ENCODE assay signal across 12 cellular contexts in genomic region chr12:13178568-13179158, GRCh38. TPM values are rescaled to one million over a fixed set of nuclear protein-coding genes. Genes with fewer than 3 reads are reported as not detected.
DNase-seq lines count a peak whose midpoint lies in the region; ATAC-seq and TF ChIP-seq lines count a peak whose summit lies in the region.
"Had no signal": no experiment of that assay in that cellular context is flagged by ENCODE, and none has a peak within 500 bp of the region (broad histone marks: within the 10 kb centered on the region; RNA-seq: fewer than 3 reads in every experiment).

No MANE protein-coding gene starts in this region.

- peaks cover 68% of the 10 kb centered on the region for H3K4me1 Mint-ChIP-seq in activated CD4-positive, alpha-beta memory T cell treated with anti-CD3 and anti-CD28 coated beads, Interleukin-2, amount 10 ng/mL, durations not matched to agents 7 days and 5 days
- H3K4me1 Mint-ChIP-seq in activated CD4-positive, alpha-beta memory T cell treated with anti-CD3 and anti-CD28 coated beads for 36 hours (ENCODE audit: low read depth): peaks cover 21% of the 10 kb centered on the region

- no peaks in the 10 kb centered on the region for H3K36me3 ChIP-seq in breast epithelium
- H3K36me3 ChIP-seq in lung (ENCODE audit: control insufficient read depth in 2 of 2, insufficient read depth in 2 of 2, low read length in 2 of 2): no peaks in the 10 kb centered on the region
- H3K36me3 ChIP-seq in transverse colon: no peaks in the 10 kb centered on the region

- H3K27me3 Mint-ChIP-seq in activated CD4-positive, alpha-beta memory T cell treated with anti-CD3 and anti-CD28 coated beads, Interleukin-2, amount 10 ng/mL, durations not matched to agents 7 days and 5 days: peaks cover 32% of the 10 kb centered on the region
- H3K27me3 Mint-ChIP-seq in activated CD4-positive, alpha-beta memory T cell treated with anti-CD3 and anti-CD28 coated beads for 36 hours: peaks cover 13% of the 10 kb centered on the region

- intact Hi-C loops in activated CD4-positive, alpha-beta memory T cell treated with anti-CD3 and anti-CD28 coated beads for 36 hours (cut with micrococcal nuclease): loop anchor here (2.0 kb wide), 1 partner anchor 14 kb away; no protein-coding TSS in a partner anchor
- intact Hi-C loops in breast epithelium (cut with DNase I; ENCODE audit: low total_unique reads): no loop called here
- intact Hi-C loops in transverse colon (cut with DNase I; ENCODE audit: low total_unique reads): no loop called here

- no peaks in the 10 kb centered on the region for H3K9me3 Mint-ChIP-seq in activated CD4-positive, alpha-beta memory T cell treated with anti-CD3 and anti-CD28 coated beads, Interleukin-2, amount 10 ng/mL, durations not matched to agents 7 days and 5 days
- H3K9me3 Mint-ChIP-seq in activated CD4-positive, alpha-beta memory T cell treated with anti-CD3 and anti-CD28 coated beads for 36 hours: no peaks in the 10 kb centered on the region
- H3K9me3 Mint-ChIP-seq: natural killer cell treated with Interleukin-12 subunit alpha and Interleukin-12 subunit beta and Interleukin-15 and Interleukin-18, amount 100 ng/mL, for 72 hours had no signal

- DNase-seq in activated CD4-positive, alpha-beta memory T cell treated with anti-CD3 and anti-CD28 coated beads, Interleukin-2, amount 10 ng/mL, durations not matched to agents 7 days and 5 days: no peak
- DNase-seq in activated CD4-positive, alpha-beta memory T cell treated with anti-CD3 and anti-CD28 coated beads for 36 hours: no peak
- DNase-seq in breast epithelium (ENCODE audit: low spot score in 2 of 2) (no peak), lung (ENCODE audit: low spot score) (peak; percentile 28), transverse colon (no peak), erythroblast (lab: John Stamatoyannopoulos, UW) (no peak), HK-2 (ENCODE audit: unreplicated experiment) (no peak)
- DNase-seq: activated CD8-positive, alpha-beta memory T cell treated with anti-CD3 and anti-CD28 coated beads, Interleukin-2, amount 50 U/mL, for 4 hours; NCI-H1436; stimulated activated naive CD8-positive, alpha-beta T cell treated with anti-CD3 and anti-CD28 coated beads, Interleukin-15, Interleukin-2, amounts not matched to agents 100 U/mL and 50 U/mL, for 24 hours had no signal

- in situ Hi-C loops in transverse colon (cut with MboI; ENCODE audit: low pct_ligation_motif_present in 1 of 4, low pct_unique_long_range_greater_than_20kb in 1 of 4, low sequenced_read_pairs in 3 of 4): no loop called here

- POLR2A ChIA-PET in activated CD4-positive, alpha-beta memory T cell treated with anti-CD3 and anti-CD28 coated beads, Interleukin-2, amount 10 ng/mL, durations not matched to agents 7 days and 5 days (lab: Charles Lee): interaction anchor here (1.2 to 2.5 kb wide), 9 partner anchors 13 to 34 kb away, joined by 3 to 30 read pairs (median 7); partner anchors contain the start of gene EMP1
- POLR2A ChIA-PET in activated CD4-positive, alpha-beta memory T cell treated with anti-CD3 and anti-CD28 coated beads for 36 hours (lab: Charles Lee): interaction anchor here (1.6 kb wide), 1 partner anchor 17 kb away, joined by 4 read pairs; no protein-coding TSS in a partner anchor

- H3K4me1 ChIP-seq in breast epithelium: peaks cover 0 to 5% of the 10 kb centered on the region in 2 donors
- peaks cover 7 to 8% of the 10 kb centered on the region in 2 donors for H3K4me1 ChIP-seq in lung (ENCODE audit: control insufficient read depth in 2 of 2, insufficient read depth in 2 of 2, low read length in 2 of 2)
- H3K4me1 ChIP-seq in transverse colon: peaks cover 0 to 10% (median 2%) of the 10 kb centered on the region in 4 donors

- H3K4me3 ChIP-seq in breast epithelium: peak overlapping the region in 1 of 3 donors; percentile 3
- H3K4me3 ChIP-seq in lung: no peak overlapping the region
- H3K4me3 ChIP-seq in transverse colon: no peak overlapping the region

- TF ChIP-seq EP300 in transverse colon (IDR thresholded peaks at IDR 0.05; ENCODE audit: low read depth): no peak

- H3K4me3 Mint-ChIP-seq in activated CD4-positive, alpha-beta memory T cell treated with anti-CD3 and anti-CD28 coated beads, Interleukin-2, amount 10 ng/mL, durations not matched to agents 7 days and 5 days: no peak overlapping the region
- no peak overlapping the region for H3K4me3 Mint-ChIP-seq in activated CD4-positive, alpha-beta memory T cell treated with anti-CD3 and anti-CD28 coated beads for 36 hours
- H3K4me3 Mint-ChIP-seq: natural killer cell treated with Interleukin-12 subunit alpha and Interleukin-12 subunit beta and Interleukin-15 and Interleukin-18, amount 100 ng/mL, for 72 hours had no signal

- no peaks in the 10 kb centered on the region for H3K9me3 ChIP-seq in breast epithelium
- no peaks in the 10 kb centered on the region for H3K9me3 ChIP-seq in lung (ENCODE audit: control insufficient read depth in 2 of 2, insufficient read depth in 1 of 2, low read length in 1 of 2)
- no peaks in the 10 kb centered on the region for H3K9me3 ChIP-seq in transverse colon

- TF ChIP-seq POLR2A in breast epithelium (IDR thresholded peaks at IDR 0.05): no peak
- no peak for TF ChIP-seq POLR2A in transverse colon (IDR thresholded peaks at IDR 0.05)
- TF ChIP-seq POLR2A in erythroblast (IDR thresholded peaks at IDR 0.05; ENCODE audit: low read length): no peak

- H3K27ac ChIP-seq in breast epithelium: peak overlapping the region; percentile 69 to 86
- peak overlapping the region in 1 of 2 donors; percentile 56 for H3K27ac ChIP-seq in lung (ENCODE audit: low read depth in 1 of 2, low read length in 1 of 2)
- H3K27ac ChIP-seq in transverse colon: peak overlapping the region in 3 of 4 donors; percentile 12 to 59 (median 55)

- TF ChIP-seq CTCF in breast epithelium (IDR thresholded peaks at IDR 0.05) (no peak), lung (IDR thresholded peaks at IDR 0.05; ENCODE audit: control extremely low read depth, extremely low read depth) (no peak), transverse colon (IDR thresholded peaks at IDR 0.05) (no peak)

- ATAC-seq in lung (ENCODE audit: insufficient read depth, low FRiP score): no peak
- ATAC-seq in HG02610 (IDR thresholded peaks at IDR 0.05; ENCODE audit: unreplicated experiment): no peak
- ATAC-seq: natural killer cell treated with Interleukin-12 subunit alpha and Interleukin-12 subunit beta and Interleukin-15 and Interleukin-18, amount 100 ng/mL, for 72 hours had no signal

- peak overlapping the region; percentile 89 for H3K27ac Mint-ChIP-seq in activated CD4-positive, alpha-beta memory T cell treated with anti-CD3 and anti-CD28 coated beads, Interleukin-2, amount 10 ng/mL, durations not matched to agents 7 days and 5 days
- no peak overlapping the region for H3K27ac Mint-ChIP-seq in activated CD4-positive, alpha-beta memory T cell treated with anti-CD3 and anti-CD28 coated beads for 36 hours
- H3K27ac Mint-ChIP-seq: natural killer cell treated with Interleukin-12 subunit alpha and Interleukin-12 subunit beta and Interleukin-15 and Interleukin-18, amount 100 ng/mL, for 72 hours had no signal

- H3K36me3 Mint-ChIP-seq in activated CD4-positive, alpha-beta memory T cell treated with anti-CD3 and anti-CD28 coated beads, Interleukin-2, amount 10 ng/mL, durations not matched to agents 7 days and 5 days (ENCODE audit: low read depth): peaks cover 4% of the 10 kb centered on the region
- H3K36me3 Mint-ChIP-seq in activated CD4-positive, alpha-beta memory T cell treated with anti-CD3 and anti-CD28 coated beads for 36 hours: no peaks in the 10 kb centered on the region
- H3K36me3 Mint-ChIP-seq: natural killer cell treated with Interleukin-12 subunit alpha and Interleukin-12 subunit beta and Interleukin-15 and Interleukin-18, amount 100 ng/mL, for 72 hours had no signal

- H3K27me3 ChIP-seq in breast epithelium (no peaks in the 10 kb centered on the region), lung (ENCODE audit: control insufficient read depth, insufficient read depth) (no peaks in the 10 kb centered on the region), transverse colon (no peaks in the 10 kb centered on the region)

- WGBS in lung, 2 donors: 53 to 58% methylated on average over 8 of the region's 8 CpGs
- 63 to 71% methylated on average over 4 to 8 of the region's 8 CpGs for WGBS in transverse colon (ENCODE audit: low coverage in 1 of 2), 2 donors

- CTCF ChIA-PET in activated CD4-positive, alpha-beta memory T cell treated with anti-CD3 and anti-CD28 coated beads, Interleukin-2, amount 10 ng/mL, durations not matched to agents 7 days and 5 days (lab: Charles Lee): interaction anchor here (0.7 to 2.3 kb wide), 3 partner anchors 15 to 33 kb away, joined by 3 to 7 read pairs (median 7); no protein-coding TSS in a partner anchor
- CTCF ChIA-PET in activated CD4-positive, alpha-beta memory T cell treated with anti-CD3 and anti-CD28 coated beads for 36 hours (lab: Charles Lee): interaction anchor here (0.7 to 2.7 kb wide), 3 partner anchors 18 to 1007 kb away, joined by 3 to 16 read pairs (median 5); no protein-coding TSS in a partner anchor

RNA-seq across cellular contexts. Expression of gene EMP1, which starts 17.9 kb away (rescaled TPM):
- 100 to 1,000 TPM in 1 of 2 experiments, 10 to 100 TPM in 1; 90.4 to 101 TPM for total RNA-seq in activated CD4-positive, alpha-beta memory T cell treated with anti-CD3 and anti-CD28 coated beads, Interleukin-2, amount 10 ng/mL, durations not matched to agents 7 days and 5 days
- total RNA-seq in activated CD4-positive, alpha-beta memory T cell treated with anti-CD3 and anti-CD28 coated beads for 36 hours: 10 to 100 TPM; 54.4 to 57.3 TPM
- 100 to 1,000 TPM; 207 to 759 (median 444) TPM for total RNA-seq in breast epithelium
- 100 to 1,000 TPM in 1 of 2 donors, 10 to 100 TPM in 1; 67.5 to 348 TPM for total RNA-seq in lung
- 100 to 1,000 TPM in 1 of 2 donors, 10 to 100 TPM in 1; 91.7 to 243 TPM for polyA plus RNA-seq in lung
- total RNA-seq in transverse colon: 100 to 1,000 TPM in 3 of 4 donors, 10 to 100 TPM in 1; 43.2 to 837 (median 738) TPM
